ENCODE assay signal across 9 cellular contexts in the genomic region with DNA sequence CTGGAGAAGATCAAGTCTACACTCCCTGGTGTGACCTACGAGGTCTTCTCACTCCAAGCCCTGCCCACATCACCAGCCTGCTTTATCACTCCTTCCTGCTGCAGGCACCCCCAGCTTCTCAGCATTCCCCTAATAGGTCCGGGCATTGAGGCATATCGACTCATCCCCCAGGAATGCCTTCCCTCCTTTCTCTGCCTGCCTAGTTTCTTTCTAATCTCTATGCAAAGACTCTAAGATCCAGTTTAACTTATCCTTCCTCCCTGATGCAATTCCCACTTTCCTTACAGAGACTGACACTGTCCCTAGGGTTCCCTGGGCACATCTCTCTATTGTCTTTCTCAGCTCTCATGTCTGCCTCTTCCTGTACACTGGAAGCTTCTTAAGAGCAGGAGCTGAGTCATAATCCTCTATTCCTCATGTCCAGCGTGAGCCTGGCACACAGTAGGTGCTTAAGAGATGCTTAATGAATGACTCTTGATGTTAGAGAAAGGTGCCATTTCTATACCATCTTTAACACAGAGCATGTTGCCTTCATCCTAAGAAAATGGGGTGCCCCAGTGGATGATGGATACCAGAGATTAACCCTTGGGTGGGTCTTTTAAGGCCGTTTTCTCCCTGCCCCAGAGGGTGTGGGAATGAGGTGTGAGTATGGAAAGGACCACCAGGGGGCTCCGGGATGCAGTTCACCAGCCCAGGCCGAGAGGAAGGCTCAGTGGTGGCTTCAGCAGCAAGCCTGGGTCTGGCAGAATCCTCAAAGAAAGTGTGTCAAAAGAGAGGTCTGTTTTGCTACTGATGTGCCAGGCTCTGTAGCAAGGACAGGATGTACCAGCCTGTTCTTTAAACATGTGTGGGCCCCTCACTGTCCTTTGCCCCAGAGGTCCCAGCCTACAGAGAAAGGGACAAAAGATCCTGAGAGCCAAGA. TPM values are rescaled to one million over a fixed set of nuclear protein-coding genes. Genes with fewer than 3 reads are reported as not detected.
DNase-seq lines count a peak whose midpoint lies in the region; ATAC-seq, FAIRE-seq and TF ChIP-seq lines count a peak whose summit lies in the region.
"Had no signal": no experiment of that assay in that cellular context is flagged by ENCODE, and none has a peak within 500 bp of the region (broad histone marks: within the 10 kb centered on the region; RNA-seq: fewer than 3 reads in every experiment).

No MANE protein-coding gene starts in this region.

- FAIRE-seq in HepG2 (lab: Jason Lieb, UNC): peak; percentile 23

- TF ChIP-seq CTCF in chondrocyte (IDR thresholded peaks at IDR 0.05): peak; percentile 93
- peak; percentile 82 for TF ChIP-seq CTCF in HepG2 (CRISPR knock-in tag; IDR thresholded peaks at IDR 0.05)

- TF ChIP-seq EP300 in HepG2 (IDR thresholded peaks at IDR 0.05; ENCODE audit: low read depth in 2 of 2, low read length in 2 of 2) (no peak), HepG2 (CRISPR knock-in tag; IDR thresholded peaks at IDR 0.05; ENCODE audit: borderline replicate concordance) (no peak)

- H3K27me3 Mint-ChIP-seq in activated T-helper 1 cell treated with anti-CD3 and anti-CD28 coated beads, Interleukin-12 subunit alpha, Interleukin-12 subunit beta, Interleukin-2, Interleukin-4 antibody, amounts not matched to agents 30 ng/mL and 10 ng/mL and 1 ng/mL, durations not matched to agents 14 hours and 24 hours and 36 hours (ENCODE audit: insufficient read depth): peaks cover 5% of the 10 kb centered on the region
- no peaks in the 10 kb centered on the region for H3K27me3 Mint-ChIP-seq in chondrocyte (ENCODE audit: low read depth)

- H3K4me2 ChIP-seq in HepG2 (ENCODE audit: low read depth, low read length): no peak overlapping the region

- no TSS peak for BruUV-seq in HepG2 (replicated peaks; lab: Mats Ljungman, UMichigan)

- no peak for TF ChIP-seq POLR2A in HepG2 (IDR thresholded peaks at IDR 0.05; ENCODE audit: insufficient read depth in 1 of 2, low read depth in 2 of 2, low read length in 2 of 2)

- WGBS in HepG2 (ENCODE audit: low lambda C conversion rate): 51% methylated on average over 6 of the region's 7 CpGs

- no peak overlapping the region for H3K9ac ChIP-seq in HepG2 (ENCODE audit: insufficient read depth, low read depth, low read length)

- H3K27ac ChIP-seq in SJSA1: peak overlapping the region; percentile 72
- no peak overlapping the region for H3K27ac ChIP-seq in HepG2 (ENCODE audit: extremely low read length, insufficient read depth, low read length)

- H3K36me3 ChIP-seq in SJSA1 (peaks cover 16% of the 10 kb centered on the region), HepG2 (replicated peaks in 1 of 2; ENCODE audit: control insufficient read depth in 1 of 2, insufficient read depth in 2 of 2, low read length in 2 of 2) (no peaks in the 10 kb centered on the region)

- H3K9me3 Mint-ChIP-seq in activated T-helper 1 cell treated with anti-CD3 and anti-CD28 coated beads, Interleukin-12 subunit alpha, Interleukin-12 subunit beta, Interleukin-2, Interleukin-4 antibody, amounts not matched to agents 30 ng/mL and 10 ng/mL and 1 ng/mL, durations not matched to agents 14 hours and 24 hours and 36 hours: no peaks in the 10 kb centered on the region
- no peaks in the 10 kb centered on the region for H3K9me3 Mint-ChIP-seq in chondrocyte (ENCODE audit: low read depth)
- H3K9me3 Mint-ChIP-seq: memory B cell had no signal

- H4K20me1 ChIP-seq in HepG2 (ENCODE audit: insufficient read depth, low read length): no peaks in the 10 kb centered on the region

- H3K4me1 ChIP-seq in SJSA1 (replicated peaks): peaks cover 43% of the 10 kb centered on the region
- H3K4me1 ChIP-seq in HepG2 (ENCODE audit: insufficient read depth, low read length): no peaks in the 10 kb centered on the region; the same call in 1 of the 2 replicates

- intact Hi-C loops in activated T-helper 1 cell treated with anti-CD3 and anti-CD28 coated beads, Interleukin-12 subunit alpha, Interleukin-12 subunit beta, Interleukin-2, Interleukin-4 antibody, amounts not matched to agents 30 ng/mL and 10 ng/mL and 1 ng/mL, durations not matched to agents 14 hours and 24 hours and 36 hours (cut with micrococcal nuclease): loop anchor here (2.0 kb wide), 1 partner anchor 483 kb away; no protein-coding TSS in a partner anchor
- intact Hi-C loops in HepG2 (cut with micrococcal nuclease; ENCODE audit: unreplicated experiment): loop anchor here (1.0 to 5.0 kb wide), 3 partner anchors 75 to 482 kb away; no protein-coding TSS in a partner anchor

- H3K9me3 ChIP-seq in SJSA1 (replicated peaks) (no peaks in the 10 kb centered on the region), HepG2 (ENCODE audit: low read length) (no peaks in the 10 kb centered on the region)

- CTCF ChIA-PET in HepG2 (lab: Yijun Ruan, JAX; ENCODE audit: low intra/inter-chr PET ratio, low total read pairs): interaction anchor here (1.9 to 2.1 kb wide), 2 partner anchors 81 to 482 kb away, joined by 5 to 12 read pairs; no protein-coding TSS in a partner anchor

- no peaks in the 10 kb centered on the region for H3K27me3 ChIP-seq in SJSA1 (replicated peaks)
- no peaks in the 10 kb centered on the region for H3K27me3 ChIP-seq in HepG2 (ENCODE audit: control insufficient read depth in 1 of 2, insufficient read depth in 2 of 2, low read length in 2 of 2)

- no peak overlapping the region for H2AFZ ChIP-seq in HepG2 (ENCODE audit: low read length)

- H3K4me3 Mint-ChIP-seq in activated T-helper 1 cell treated with anti-CD3 and anti-CD28 coated beads, Interleukin-12 subunit alpha, Interleukin-12 subunit beta, Interleukin-2, Interleukin-4 antibody, amounts not matched to agents 30 ng/mL and 10 ng/mL and 1 ng/mL, durations not matched to agents 14 hours and 24 hours and 36 hours: no peak overlapping the region
- H3K4me3 Mint-ChIP-seq in chondrocyte (ENCODE audit: unreplicated experiment): no peak overlapping the region
- H3K4me3 Mint-ChIP-seq: memory B cell had no signal

- H3K79me2 ChIP-seq in HepG2 (ENCODE audit: insufficient read depth, low read length): no peaks in the 10 kb centered on the region

- POLR2A ChIA-PET in HepG2 (lab: Yijun Ruan, JAX): no interaction called here

- H3K27ac Mint-ChIP-seq in activated T-helper 1 cell treated with anti-CD3 and anti-CD28 coated beads, Interleukin-12 subunit alpha, Interleukin-12 subunit beta, Interleukin-2, Interleukin-4 antibody, amounts not matched to agents 30 ng/mL and 10 ng/mL and 1 ng/mL, durations not matched to agents 14 hours and 24 hours and 36 hours: no peak overlapping the region
- peak overlapping the region; percentile 96 for H3K27ac Mint-ChIP-seq in chondrocyte (ENCODE audit: unreplicated experiment)
- H3K27ac Mint-ChIP-seq: memory B cell had no signal

- H3K36me3 Mint-ChIP-seq in activated T-helper 1 cell treated with anti-CD3 and anti-CD28 coated beads, Interleukin-12 subunit alpha, Interleukin-12 subunit beta, Interleukin-2, Interleukin-4 antibody, amounts not matched to agents 30 ng/mL and 10 ng/mL and 1 ng/mL, durations not matched to agents 14 hours and 24 hours and 36 hours (ENCODE audit: low read depth): no peaks in the 10 kb centered on the region
- no peaks in the 10 kb centered on the region for H3K36me3 Mint-ChIP-seq in chondrocyte (ENCODE audit: low read depth)
- H3K36me3 Mint-ChIP-seq: memory B cell had no signal

- ATAC-seq in HepG2 (peak; percentile 97), HG03469 (IDR thresholded peaks at IDR 0.05; ENCODE audit: unreplicated experiment) (no peak)

- no peak overlapping the region for H3K4me3 ChIP-seq in Jurkat, Clone E6-1 (ENCODE audit: low read length)
- H3K4me3 ChIP-seq in SJSA1: no peak overlapping the region
- H3K4me3 ChIP-seq in HepG2 (replicated peaks in 1 of 3; ENCODE audit: insufficient read depth in 1 of 3, low read depth in 2 of 3, low read length in 3 of 3): no peak overlapping the region

- in situ Hi-C loops in HepG2 (cut with HindIII; ENCODE audit: extremely low pct_ligation_motif_present, low pct_unique_long_range_greater_than_20kb): loop anchor here (5.0 to 10.0 kb wide), 2 partner anchors 57 to 475 kb away; no protein-coding TSS in a partner anchor

- DNase-seq in activated T-helper 1 cell treated with Interleukin-2 at 50 U/mL for 16 hours (ENCODE audit: low read depth) (peak; percentile 2), SJSA1 (ENCODE audit: low read depth in 1 of 2, low spot score in 2 of 2) (peak; percentile 88 to 90), chondrocyte (ENCODE audit: low spot score) (no peak), HepG2 (ENCODE audit: low spot score) (peak; percentile 31)
- DNase-seq in activated T-helper 1 cell treated with anti-CD3 and anti-CD28 coated beads, Interleukin-12 subunit alpha, Interleukin-12 subunit beta, Interleukin-2, Interleukin-4 antibody, amounts not matched to agents 30 ng/mL and 10 ng/mL and 1 ng/mL, durations not matched to agents 14 hours and 24 hours and 36 hours (ENCODE audit: low spot score): no peak
- peak; percentile 41 for DNase-seq in Jurkat, Clone E6-1 (ENCODE audit: low read depth, low spot score)
- DNase-seq in stimulated activated CD8-positive, alpha-beta memory T cell treated with anti-CD3 and anti-CD28 coated beads, Interleukin-2, amount 100 ng/mL, for 48 hours (ENCODE audit: low read depth in 2 of 2): peak; percentile 17 to 19

- no peaks in the 10 kb centered on the region for H3K4me1 Mint-ChIP-seq in activated T-helper 1 cell treated with anti-CD3 and anti-CD28 coated beads, Interleukin-12 subunit alpha, Interleukin-12 subunit beta, Interleukin-2, Interleukin-4 antibody, amounts not matched to agents 30 ng/mL and 10 ng/mL and 1 ng/mL, durations not matched to agents 14 hours and 24 hours and 36 hours (ENCODE audit: low read depth)
- peaks cover 89% of the 10 kb centered on the region for H3K4me1 Mint-ChIP-seq in chondrocyte (ENCODE audit: low read depth)
- H3K4me1 Mint-ChIP-seq: memory B cell had no signal

- peak; percentile 72 for TF ChIP-seq RAD21 in HepG2 (CRISPR knock-in tag; IDR thresholded peaks at IDR 0.05)

RNA-seq across cellular contexts. Expression of a gene that starts 34.7 kb away (rescaled TPM):
- total RNA-seq in activated T-helper 1 cell treated with anti-CD3 and anti-CD28 coated beads, Interleukin-12 subunit alpha, Interleukin-12 subunit beta, Interleukin-2, Interleukin-4 antibody, amounts not matched to agents 30 ng/mL and 10 ng/mL and 1 ng/mL, durations not matched to agents 14 hours and 24 hours and 36 hours: not detected in 2 replicates
- not detected for polyA plus RNA-seq in Jurkat, Clone E6-1 (2012; ENCODE audit: insufficient read depth, insufficient read length)
- 59.9 and 98.3 TPM in 2 replicates for total RNA-seq in SJSA1 (2014; rRNA removed; shearing (Covaris generic))
- total RNA-seq in chondrocyte (147 to 170 TPM (median 158 TPM) in 3 replicates), HepG2 (2016; rRNA removed; fragmentation: Illumina TruSeq; extraction: Trizol) (9.1 and 10.5 TPM in 2 replicates)
- total RNA-seq in HepG2 (2016; cell fraction: cytosol; rRNA removed; fragmentation: Illumina TruSeq; extraction: Trizol; ENCODE audit: low read depth): 1.8 and 2.2 TPM in 2 replicates
- 8.6 and 9.5 TPM in 2 replicates for total RNA-seq in HepG2 (2016; cell fraction: insoluble cytoplasmic fraction; rRNA removed; fragmentation: Illumina TruSeq; extraction: Trizol)
- 3.8 and 4.3 TPM in 2 replicates for total RNA-seq in HepG2 (2016; cell fraction: membrane; rRNA removed; fragmentation: Illumina TruSeq; extraction: Trizol)
- 7.8 and 8.1 TPM in 2 replicates for total RNA-seq in HepG2 (2016; cell fraction: nucleus; rRNA removed; fragmentation: Illumina TruSeq; extraction: Trizol)
- 5.2 and 5.9 TPM in 2 replicates for polyA plus RNA-seq in HepG2 (2011; rRNA removed)
- polyA plus RNA-seq in HepG2 (2011; cell fraction: cytosol; rRNA removed): 4.1 and 4.7 TPM in 2 replicates
- polyA plus RNA-seq in HepG2 (2011; cell fraction: nucleus; rRNA removed): 4.3 and 5.3 TPM in 2 replicates
- polyA plus RNA-seq in HepG2 (2012): 4.4 and 5.2 TPM in 2 replicates
- 2.5 and 3.0 TPM in 2 replicates for polyA plus RNA-seq in HepG2 (2016; cell fraction: cytosol; fragmentation: Illumina TruSeq; extraction: Trizol; ENCODE audit: low read depth)
- polyA plus RNA-seq in HepG2 (2016; cell fraction: insoluble cytoplasmic fraction; fragmentation: Illumina TruSeq; extraction: Trizol; ENCODE audit: low read depth): 12.6 and 15.7 TPM in 2 replicates
- polyA plus RNA-seq in HepG2 (2016; cell fraction: membrane; fragmentation: Illumina TruSeq; extraction: Trizol; ENCODE audit: low read depth): 3.6 and 4.7 TPM in 2 replicates
- polyA plus RNA-seq in HepG2 (2016; cell fraction: nucleus; fragmentation: Illumina TruSeq; extraction: Trizol; ENCODE audit: insufficient read depth, low read depth): 9.2 and 10.3 TPM in 2 replicates
- polyA minus RNA-seq in HepG2 (2011; rRNA and poly(A)+ RNA removed; ENCODE audit: low replicate concordance): 9.6 and 41.7 TPM in 2 replicates
- 5.2 and 5.6 TPM in 2 replicates for polyA minus RNA-seq in HepG2 (2011; cell fraction: cytosol; rRNA and poly(A)+ RNA removed)
- 8.2 and 10.3 TPM in 2 replicates for polyA minus RNA-seq in HepG2 (2011; cell fraction: nucleus; rRNA and poly(A)+ RNA removed)

Comparison
In these comparisons a context has a peak if more than half of its experiments do, and no peak if none do; other contexts are left out.
1. DNase-seq: peak in activated T-helper 1 cell treated with Interleukin-2 at 50 U/mL for 16 hours (single experiment), Jurkat, Clone E6-1 (single experiment), SJSA1 (2 of 2), HepG2 (single experiment) and stimulated activated CD8-positive, alpha-beta memory T cell treated with anti-CD3 and anti-CD28 coated beads, Interleukin-2, amount 100 ng/mL, for 48 hours (2 of 2); none in activated T-helper 1 cell treated with anti-CD3 and anti-CD28 coated beads, Interleukin-12 subunit alpha, Interleukin-12 subunit beta, Interleukin-2, Interleukin-4 antibody, amounts not matched to agents 30 ng/mL and 10 ng/mL and 1 ng/mL, durations not matched to agents 14 hours and 24 hours and 36 hours (single experiment) and chondrocyte (single experiment).